ENCODE assay signal across 20 cellular contexts in the genomic region with DNA sequence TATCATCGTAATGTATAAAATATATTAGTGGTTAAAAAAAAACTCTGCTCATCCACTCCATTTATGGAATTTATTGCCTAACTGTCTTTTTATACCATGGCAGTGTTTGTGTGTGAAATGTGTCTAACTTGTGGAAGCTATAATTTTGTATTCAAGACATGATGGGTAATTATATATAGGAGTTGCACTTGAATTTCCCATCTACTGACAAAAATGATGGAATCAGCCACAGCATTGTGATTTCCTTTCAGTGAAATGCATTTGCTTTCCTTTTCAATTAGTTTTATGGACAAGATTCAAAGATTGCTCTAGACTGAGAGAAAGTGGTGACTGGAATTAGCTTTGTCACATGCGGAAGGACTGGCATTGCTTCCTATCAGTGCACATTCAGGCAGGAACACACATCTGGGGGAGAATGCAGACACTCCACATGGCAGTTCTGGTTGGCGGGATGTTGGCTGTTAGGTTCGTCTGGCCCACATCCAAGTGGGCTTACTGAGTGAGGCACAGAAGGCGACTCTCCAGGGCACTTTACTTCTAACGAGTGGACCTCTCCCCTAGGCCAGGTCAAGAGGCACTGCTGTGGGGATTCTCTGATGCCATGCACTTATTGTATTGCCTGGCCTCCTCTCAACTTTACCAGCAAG.
"Had no signal": no experiment of that assay in that cellular context is flagged by ENCODE, and none has a peak within 500 bp of the region (broad histone marks: within the 10 kb centered on the region; RNA-seq: fewer than 3 reads in every experiment).

No MANE protein-coding gene starts in this region.

- DNase-seq: activated CD4-positive, alpha-beta T cell treated with anti-CD3 and anti-CD28 coated beads for 48 hours; activated CD4-positive, alpha-beta T cell treated with anti-CD3 and anti-CD28 coated beads, Interleukin-2, amount 50 U/mL, for 4 hours; activated CD4-positive, CD25-positive, alpha-beta regulatory T cell treated with anti-CD3 and anti-CD28 coated beads, Interleukin-2, amount 50 U/mL, for 72 hours; activated CD8-positive, alpha-beta memory T cell treated with anti-CD3 and anti-CD28 coated beads, Interleukin-2, amount 50 U/mL, for 48 hours; activated CD8-positive, alpha-beta T cell treated with anti-CD3 and anti-CD28 coated beads, Interleukin-2, amount 10 ng/mL, durations not matched to agents 7 days and 5 days; activated effector memory CD4-positive, alpha-beta T cell treated with Interleukin-2 at 50 U/mL for 16 hours; activated naive CD4-positive, alpha-beta T cell; activated T-cell treated with anti-CD3 and anti-CD28 coated beads, Interleukin-2, amount 50 U/mL, for 1 hour; aorta; Karpas-422; MM.1S; NCI-H146; NCI-H187 treated with DMSO at 0.1 percent for 48 hours; NCI-H2107; NCI-H510A treated with DMSO at 0.1 percent for 48 hours; NCI-H69; SJCRH30; T-helper 9 cell had no signal

- H3K4me1 ChIP-seq: SJCRH30 had no signal

- H3K27ac ChIP-seq: SJCRH30 had no signal

- H3K9me3 ChIP-seq: SJCRH30 had no signal

- ATAC-seq: activated CD8-positive, alpha-beta T cell treated with anti-CD3 and anti-CD28 coated beads, Interleukin-2, amount 10 ng/mL, durations not matched to agents 7 days and 5 days; K562; WTC11 had no signal

- H3K4me3 ChIP-seq: K562, SJCRH30 had no signal

- H3K27me3 ChIP-seq: SJCRH30 had no signal

- H3K36me3 ChIP-seq: SJCRH30 had no signal
